Comparison of ENCODE assay signal across 16 cellular contexts in the genomic region with DNA sequence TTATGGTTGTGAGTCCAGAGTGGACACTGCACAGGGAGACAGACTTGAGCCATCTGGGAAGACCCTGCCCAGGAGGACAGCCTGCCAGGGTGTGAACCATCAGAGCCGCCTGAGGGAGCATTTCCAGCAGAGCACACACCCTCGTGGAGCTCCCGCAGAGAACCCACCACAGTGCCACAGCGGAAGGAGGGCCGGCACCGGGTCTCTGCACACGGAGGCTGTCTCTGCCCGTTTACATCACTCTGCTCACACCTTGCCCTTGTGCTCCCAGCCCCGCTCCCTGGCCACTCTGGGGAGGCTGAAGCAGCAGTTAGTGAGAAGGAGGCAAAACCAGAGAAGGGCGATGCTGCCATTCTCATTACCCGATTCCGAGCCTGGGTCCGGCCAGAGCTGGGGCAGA.
DNase-seq lines count a peak whose midpoint lies in the region; ATAC-seq, FAIRE-seq and TF ChIP-seq lines count a peak whose summit lies in the region.
"Had no signal": no experiment of that assay in that cellular context is flagged by ENCODE, and none has a peak within 500 bp of the region (broad histone marks: within the 10 kb centered on the region; RNA-seq: fewer than 3 reads in every experiment).

No MANE protein-coding gene starts in this region.

- TF ChIP-seq CTCF in HepG2 (CRISPR knock-in tag; IDR thresholded peaks at IDR 0.05) (no peak), right lobe of liver (IDR thresholded peaks at IDR 0.05) (no peak), chondrocyte (IDR thresholded peaks at IDR 0.05) (no peak), osteoblast (IDR thresholded peaks at IDR 0.05; ENCODE audit: extremely low read depth, low read depth, low read length) (no peak)

- no peaks in the 10 kb centered on the region for H3K9me3 Mint-ChIP-seq in chondrocyte (ENCODE audit: low read depth)
- no peaks in the 10 kb centered on the region for H3K9me3 Mint-ChIP-seq in naive thymus-derived CD8-positive, alpha-beta T cell
- H3K9me3 Mint-ChIP-seq: H9 had no signal

- peaks cover 6 to 70% of the 10 kb centered on the region in 2 experiments for H3K27me3 ChIP-seq in HepG2 (ENCODE audit: control insufficient read depth in 1 of 2, insufficient read depth in 2 of 2, low read length in 2 of 2)
- H3K27me3 ChIP-seq in right lobe of liver: no peaks in the 10 kb centered on the region
- no peaks in the 10 kb centered on the region for H3K27me3 ChIP-seq in osteoblast (ENCODE audit: insufficient read depth, low read length)

- no peaks in the 10 kb centered on the region for H3K9me3 ChIP-seq in HepG2 (ENCODE audit: low read length)
- H3K9me3 ChIP-seq in right lobe of liver: no peaks in the 10 kb centered on the region
- no peaks in the 10 kb centered on the region for H3K9me3 ChIP-seq in osteoblast (ENCODE audit: low read depth, low read length)
- H3K9me3 ChIP-seq: BLaER1 treated with 17β-estradiol and CSF1 and Interleukin-3, amounts not matched to agents 10 nM and 100 nM had no signal

- no peak for FAIRE-seq in HepG2 (lab: Jason Lieb, UNC)

- H3K4me3 Mint-ChIP-seq in chondrocyte (ENCODE audit: unreplicated experiment): no peak overlapping the region
- no peak overlapping the region for H3K4me3 Mint-ChIP-seq in naive thymus-derived CD8-positive, alpha-beta T cell
- H3K4me3 Mint-ChIP-seq: CD4-positive, CD25-positive, alpha-beta regulatory T cell; H9 had no signal

- ATAC-seq in HepG2: peak; percentile 20; the same call in 1 of the 3 replicates
- no peak for ATAC-seq in right lobe of liver
- ATAC-seq in naive thymus-derived CD8-positive, alpha-beta T cell: no peak

- CTCF ChIA-PET in HepG2 (lab: Yijun Ruan, JAX; ENCODE audit: low intra/inter-chr PET ratio, low total read pairs): no interaction called here

- H3K36me3 Mint-ChIP-seq in chondrocyte (ENCODE audit: low read depth): no peaks in the 10 kb centered on the region
- peaks cover 0 to 12% (median 2%) of the 10 kb centered on the region in 3 donors for H3K36me3 Mint-ChIP-seq in naive thymus-derived CD8-positive, alpha-beta T cell
- H3K36me3 Mint-ChIP-seq: CD4-positive, CD25-positive, alpha-beta regulatory T cell had no signal

- H3K4me3 ChIP-seq in HepG2 (replicated peaks in 1 of 3; ENCODE audit: insufficient read depth in 1 of 3, low read depth in 2 of 3, low read length in 3 of 3): no peak overlapping the region
- no peak overlapping the region for H3K4me3 ChIP-seq in right lobe of liver
- no peak overlapping the region for H3K4me3 ChIP-seq in osteoblast (ENCODE audit: insufficient read depth, low read length)
- H3K4me3 ChIP-seq: BLaER1 treated with 17β-estradiol and CSF1 and Interleukin-3, amounts not matched to agents 10 nM and 100 nM; GM23248 had no signal

- H3K27ac Mint-ChIP-seq in chondrocyte (ENCODE audit: unreplicated experiment): no peak overlapping the region
- H3K27ac Mint-ChIP-seq in naive thymus-derived CD8-positive, alpha-beta T cell: no peak overlapping the region

- POLR2A ChIA-PET in HepG2 (lab: Yijun Ruan, JAX): no interaction called here
- POLR2A ChIA-PET in naive thymus-derived CD8-positive, alpha-beta T cell (lab: Charles Lee): no interaction called here

- WGBS in HepG2 (ENCODE audit: low lambda C conversion rate): 32% methylated on average over 12 of the region's 13 CpGs
- whole genome bisulfite sequencing in right lobe of liver (ENCODE audit: insufficient coverage, low coverage, low lambda C conversion rate, missing lambda C conversion rate): no CpG with 5 or more reads among the region's 13 CpGs

- no peaks in the 10 kb centered on the region for H3K79me2 ChIP-seq in HepG2 (ENCODE audit: insufficient read depth, low read length)
- no peaks in the 10 kb centered on the region for H3K79me2 ChIP-seq in osteoblast (ENCODE audit: insufficient read depth, low read length)

- H3K27ac ChIP-seq in HepG2 (ENCODE audit: extremely low read length, insufficient read depth, low read length) (no peak overlapping the region), right lobe of liver (no peak overlapping the region), osteoblast (ENCODE audit: low read depth, low read length) (no peak overlapping the region)
- H3K27ac ChIP-seq: GM23248 had no signal

- no peaks in the 10 kb centered on the region for H3K4me1 ChIP-seq in HepG2 (ENCODE audit: insufficient read depth, low read length)
- H3K4me1 ChIP-seq in right lobe of liver: no peaks in the 10 kb centered on the region
- peaks cover 13% of the 10 kb centered on the region for H3K4me1 ChIP-seq in osteoblast (ENCODE audit: insufficient read depth, low read length)

- BruUV-seq in HepG2 (replicated peaks; lab: Mats Ljungman, UMichigan): no TSS peak

- in situ Hi-C loops in HepG2 (cut with HindIII; ENCODE audit: extremely low pct_ligation_motif_present, low pct_unique_long_range_greater_than_20kb): no loop called here

- peaks cover 12% of the 10 kb centered on the region for H3K27me3 Mint-ChIP-seq in chondrocyte (ENCODE audit: low read depth)
- H3K27me3 Mint-ChIP-seq in naive thymus-derived CD8-positive, alpha-beta T cell: no peaks in the 10 kb centered on the region
- H3K27me3 Mint-ChIP-seq: CD4-positive, CD25-positive, alpha-beta regulatory T cell had no signal

- intact Hi-C loops in HepG2 (cut with micrococcal nuclease; ENCODE audit: unreplicated experiment) (no loop called here), right lobe of liver (cut with DNase I) (no loop called here)

- H2AFZ ChIP-seq in HepG2 (ENCODE audit: low read length) (no peak overlapping the region), osteoblast (ENCODE audit: low read length) (no peak overlapping the region)
- H2AFZ ChIP-seq: GM23248 had no signal

- H3K36me3 ChIP-seq in HepG2 (replicated peaks in 1 of 2; ENCODE audit: control insufficient read depth in 1 of 2, insufficient read depth in 2 of 2, low read length in 2 of 2) (no peaks in the 10 kb centered on the region), right lobe of liver (no peaks in the 10 kb centered on the region), osteoblast (ENCODE audit: insufficient read depth, low read length) (no peaks in the 10 kb centered on the region)
- H3K36me3 ChIP-seq: BLaER1 treated with 17β-estradiol and CSF1 and Interleukin-3, amounts not matched to agents 10 nM and 100 nM had no signal

- no peaks in the 10 kb centered on the region for H4K20me1 ChIP-seq in HepG2 (ENCODE audit: insufficient read depth, low read length)
- H4K20me1 ChIP-seq in osteoblast (ENCODE audit: insufficient read depth, low read length): peaks cover 5% of the 10 kb centered on the region

- H3K4me2 ChIP-seq in HepG2 (ENCODE audit: low read depth, low read length) (no peak overlapping the region), osteoblast (ENCODE audit: insufficient read depth, low read length) (no peak overlapping the region)

- H3K9ac ChIP-seq in HepG2 (ENCODE audit: insufficient read depth, low read depth, low read length): no peak overlapping the region
- H3K9ac ChIP-seq: BLaER1 treated with 17β-estradiol and CSF1 and Interleukin-3, amounts not matched to agents 10 nM and 100 nM; GM23248 had no signal

- peaks cover 50% of the 10 kb centered on the region for H3K4me1 Mint-ChIP-seq in chondrocyte (ENCODE audit: low read depth)
- H3K4me1 Mint-ChIP-seq in naive thymus-derived CD8-positive, alpha-beta T cell: peaks cover 3 to 19% (median 17%) of the 10 kb centered on the region in 4 donors

- DNase-seq in HepG2 (ENCODE audit: low spot score): no peak
- DNase-seq in right lobe of liver: no peak
- DNase-seq in chondrocyte (ENCODE audit: low spot score): peak; percentile 70
- peak; percentile 11 for DNase-seq in osteoblast (ENCODE audit: insufficient read length, low spot score, missing footprints)
- DNase-seq in OCI-M1 (lab: John Stamatoyannopoulos, UW): no peak
- DNase-seq in T-helper 1 cell: no peak
- DNase-seq in RKO (ENCODE audit: low spot score): no peak
- no peak for DNase-seq in naive thymus-derived CD8-positive, alpha-beta T cell
- DNase-seq: 8988T; ACHN; CD4-positive, CD25-positive, alpha-beta regulatory T cell; DMS 273 treated with DMSO at 0.1 percent for 48 hours; GM23248; H9; IMR-90 had no signal

- no peak for TF ChIP-seq RAD21 in HepG2 (CRISPR knock-in tag; IDR thresholded peaks at IDR 0.05)

- TF ChIP-seq EP300 in HepG2 (IDR thresholded peaks at IDR 0.05; ENCODE audit: low read depth in 2 of 2, low read length in 2 of 2) (no peak), HepG2 (CRISPR knock-in tag; IDR thresholded peaks at IDR 0.05; ENCODE audit: borderline replicate concordance) (no peak)

- TF ChIP-seq POLR2A in HepG2 (IDR thresholded peaks at IDR 0.05; ENCODE audit: insufficient read depth in 1 of 2, low read depth in 2 of 2, low read length in 2 of 2): no peak
- no peak for TF ChIP-seq POLR2A in right lobe of liver (IDR thresholded peaks at IDR 0.05)

TF ChIP-seq in HepG2, 621 proteins besides CTCF, POLR2A, EP300 and RAD21 (continues in another document):
- TF ChIP-seq RBM22 (optimal IDR thresholded peaks at IDR 0.05; ENCODE audit: low read length) (no peak), ZFP41 (CRISPR knock-in tag; IDR thresholded peaks at IDR 0.05; ENCODE audit: borderline replicate concordance) (no peak)

Comparison
In these comparisons a context has a peak if more than half of its experiments do, and no peak if none do; other contexts are left out.
1. DNase-seq: peak in chondrocyte (single experiment) and osteoblast (single experiment); none in HepG2 (single experiment), right lobe of liver (0 of 3), OCI-M1 (single experiment), T-helper 1 cell (0 of 5), RKO (single experiment) and naive thymus-derived CD8-positive, alpha-beta T cell (0 of 10).